11 cellular contexts compared by ENCODE assay signal in genomic region chr19:19474950-19475781, GRCh38. TPM values are rescaled to one million over a fixed set of nuclear protein-coding genes. Genes with fewer than 3 reads are reported as not detected.
DNase-seq lines count a peak whose midpoint lies in the region; ATAC-seq, FAIRE-seq and TF ChIP-seq lines count a peak whose summit lies in the region.
"Had no signal": no experiment of that assay in that cellular context is flagged by ENCODE, and none has a peak within 500 bp of the region (broad histone marks: within the 10 kb centered on the region; RNA-seq: fewer than 3 reads in every experiment).

No MANE protein-coding gene starts in this region.

- H3K79me1 ChIP-seq in H9 (ENCODE audit: insufficient read depth, low read depth, low read length, poor library complexity, severe bottlenecking) = peaks cover 11% of the 10 kb centered on the region

- H3K56ac ChIP-seq in H9 (ENCODE audit: insufficient read length, low read depth, low read length) = no peak overlapping the region

- H2BK20ac ChIP-seq in H9 (ENCODE audit: low read depth, low read length, poor library complexity, severe bottlenecking) = no peak overlapping the region

- TF ChIP-seq CTCF in A673 (conservative IDR thresholded peaks at IDR 0.05; ENCODE audit: low read depth, low read length) (no peak), H9 (conservative IDR thresholded peaks at IDR 0.05) (no peak), K562 (IDR thresholded peaks at IDR 0.05 in 2 of 3, conservative IDR thresholded peaks at IDR 0.05 in 1 of 3; ENCODE audit: insufficient read depth in 2 of 3, low read depth in 1 of 3, low read length in 3 of 3) (no peak)

- H3K4me1 Mint-ChIP-seq in H9 = peaks cover 46 to 53% of the 10 kb centered on the region in 2 experiments
- peaks cover 61 to 66% of the 10 kb centered on the region in 2 donors for H3K4me1 Mint-ChIP-seq in natural killer cell treated with Interleukin-12 subunit alpha and Interleukin-12 subunit beta and Interleukin-15 and Interleukin-18, amount 100 ng/mL, for 72 hours (ENCODE audit: low read depth in 2 of 2)

- peaks cover 24% of the 10 kb centered on the region; the same call in 1 of the 2 replicates for H3K79me2 ChIP-seq in H9 (ENCODE audit: insufficient read depth, low read length)
- peaks cover 96% of the 10 kb centered on the region for H3K79me2 ChIP-seq in K562 (ENCODE audit: control insufficient read depth, insufficient read depth, low read length)

- no peak overlapping the region for H2BK12ac ChIP-seq in H9 (ENCODE audit: insufficient read length, low read depth, low read length)

- no peak overlapping the region for H4K91ac ChIP-seq in H9 (ENCODE audit: insufficient read length, low read depth, low read length)

- no peak for FAIRE-seq in K562 (lab: Jason Lieb, UNC)
- FAIRE-seq: frontal cortex had no signal

- TF ChIP-seq POLR2A in K562 (conservative IDR thresholded peaks at IDR 0.05) = no peak

- no peaks in the 10 kb centered on the region for H3K9me3 Mint-ChIP-seq in H9
- no peaks in the 10 kb centered on the region for H3K9me3 Mint-ChIP-seq in natural killer cell treated with Interleukin-12 subunit alpha and Interleukin-12 subunit beta and Interleukin-15 and Interleukin-18, amount 100 ng/mL, for 72 hours

- H4K8ac ChIP-seq in H9 (replicated peaks; ENCODE audit: insufficient read length, low read depth, low read length) = no peak overlapping the region

- in situ Hi-C loops in K562 (cut with MboI) = no loop called here

- CTCF ChIA-PET in A673 (lab: Charles Lee) (no interaction called here), K562 (lab: Yijun Ruan, JAX; ENCODE audit: low intra/inter-chr PET ratio) (no interaction called here)

- intact Hi-C loops in A673 (cut with micrococcal nuclease; ENCODE audit: unreplicated experiment) (no loop called here), K562 (cut with micrococcal nuclease) (no loop called here)

- H3K9me3 ChIP-seq in A673 (ENCODE audit: low read depth, low read length, poor library complexity, severe bottlenecking) (no peaks in the 10 kb centered on the region), H9 (ENCODE audit: control insufficient read depth, low read depth, low read length) (no peaks in the 10 kb centered on the region), K562 (replicated peaks; ENCODE audit: control insufficient read depth, insufficient read depth, low read depth, low read length) (no peaks in the 10 kb centered on the region)

- no peak overlapping the region for H2BK5ac ChIP-seq in H9 (ENCODE audit: insufficient read length, low read length)

- H3K4ac ChIP-seq in H9 (ENCODE audit: low read depth, low read length) = no peak overlapping the region

- H3K4me1 ChIP-seq in A673 (ENCODE audit: insufficient read depth, low read length, poor library complexity, severe bottlenecking) (no peaks in the 10 kb centered on the region), H9 (ENCODE audit: insufficient read depth, low read length) (peaks cover 10% of the 10 kb centered on the region), K562 (replicated peaks in 1 of 2; ENCODE audit: control insufficient read depth in 2 of 2, insufficient read depth in 2 of 2, low read length in 2 of 2) (peaks cover 9 to 21% of the 10 kb centered on the region in 2 experiments; a peak in 4 of 5 replicates)

- H2BK120ac ChIP-seq in H9 (ENCODE audit: low read depth, low read length, poor library complexity, severe bottlenecking) = no peak overlapping the region

- H3K4me2 ChIP-seq in H9 (ENCODE audit: insufficient read depth, insufficient read length, low read length) (peak overlapping the region; percentile 52), K562 (ENCODE audit: insufficient read depth, low read length) (no peak overlapping the region)

- peak overlapping the region; percentile 46 to 69 for H3K4me3 Mint-ChIP-seq in H9
- H3K4me3 Mint-ChIP-seq in natural killer cell treated with Interleukin-12 subunit alpha and Interleukin-12 subunit beta and Interleukin-15 and Interleukin-18, amount 100 ng/mL, for 72 hours = peak overlapping the region; percentile 64

- POLR2A ChIA-PET in A673 (lab: Charles Lee; ENCODE audit: low non-redundant PET) = no interaction called here
- POLR2A ChIA-PET in K562 (lab: Yijun Ruan, JAX) = interaction anchor here (0.7 to 1.0 kb wide), 2 partner anchors 12 to 31 kb away, joined by 3 to 6 read pairs; no protein-coding TSS in a partner anchor

- DNase-seq in A673 (ENCODE audit: low spot score) = no peak
- DNase-seq in H9 = peak; percentile 83
- no peak for DNase-seq in K562 (ENCODE audit: extremely low read depth in 1 of 4, low spot score in 3 of 4)
- no peak for DNase-seq in natural killer cell treated with Interleukin-12 subunit alpha and Interleukin-12 subunit beta and Interleukin-15 and Interleukin-18, amount 100 ng/mL, for 72 hours (ENCODE audit: low spot score)
- DNase-seq in CD1c-positive myeloid dendritic cell (ENCODE audit: extremely low spot score) = no peak
- no peak for DNase-seq in AG08395 (ENCODE audit: low spot score)
- DNase-seq: NCI-H146 had no signal

- peak overlapping the region; percentile 53 for H3K27ac ChIP-seq in A673 (ENCODE audit: low read depth, low read length, poor library complexity, severe bottlenecking)
- no peak overlapping the region for H3K27ac ChIP-seq in H9 (ENCODE audit: insufficient read length, low read depth, low read length)
- peak overlapping the region; percentile 17; the same call in 1 of the 3 replicates for H3K27ac ChIP-seq in K562 (ENCODE audit: extremely low read depth, low read depth, low read length)
- H3K27ac ChIP-seq: coronary artery had no signal

- H3T11ph ChIP-seq in H9 (ENCODE audit: low read length) = no peak overlapping the region

- no peak overlapping the region for H3K18ac ChIP-seq in H9 (ENCODE audit: insufficient read length, low read depth, low read length)

- peak overlapping the region; percentile 31 for H3K9ac ChIP-seq in H9 (ENCODE audit: extremely low read depth, insufficient read length, low read length)
- peak overlapping the region in 1 of 2 experiments; percentile 75; a peak in 2 of 4 replicates for H3K9ac ChIP-seq in K562 (ENCODE audit: insufficient read depth in 1 of 2, low read depth in 2 of 2, low read length in 2 of 2)

- H3K27ac Mint-ChIP-seq in H9 = peak overlapping the region; percentile 66 to 91 (median 90)
- peak overlapping the region; percentile 82 to 96 for H3K27ac Mint-ChIP-seq in natural killer cell treated with Interleukin-12 subunit alpha and Interleukin-12 subunit beta and Interleukin-15 and Interleukin-18, amount 100 ng/mL, for 72 hours

- BruUV-seq in A673 (replicated peaks; lab: Mats Ljungman, UMichigan) (no TSS peak), K562 (replicated peaks; lab: Mats Ljungman, UMichigan) (no TSS peak)

- H3K27me3 ChIP-seq in A673 (replicated peaks; ENCODE audit: insufficient read depth, low read depth, low read length, poor library complexity) (no peaks in the 10 kb centered on the region), H9 (ENCODE audit: insufficient read depth, low read length) (no peaks in the 10 kb centered on the region), K562 (ENCODE audit: control insufficient read depth in 2 of 2, insufficient read depth in 2 of 2, low read length in 2 of 2) (no peaks in the 10 kb centered on the region)

- no peak for TF ChIP-seq EP300 in K562 (IDR thresholded peaks at IDR 0.05; ENCODE audit: low read length)

- H2AFZ ChIP-seq in H9 (ENCODE audit: low read length) = no peak overlapping the region
- no peak overlapping the region for H2AFZ ChIP-seq in K562 (ENCODE audit: low read depth, low read length)

- no peak overlapping the region for H3K23ac ChIP-seq in H9 (ENCODE audit: insufficient read length, low read depth, low read length)

- ATAC-seq in K562 = no peak
- no peak for ATAC-seq in natural killer cell treated with Interleukin-12 subunit alpha and Interleukin-12 subunit beta and Interleukin-15 and Interleukin-18, amount 100 ng/mL, for 72 hours
- ATAC-seq in GM21717 (IDR thresholded peaks at IDR 0.05; ENCODE audit: unreplicated experiment) = no peak
- ATAC-seq in HG03342 (IDR thresholded peaks at IDR 0.05; ENCODE audit: unreplicated experiment) = no peak

- H3K23me2 ChIP-seq in H9 (ENCODE audit: insufficient read length, low read depth, low read length, poor library complexity, severe bottlenecking) = no peaks in the 10 kb centered on the region

- 0 out of 2 replicates have a peak overlapping the region, but pooled peaks have one; percentile 16 for H3K14ac ChIP-seq in H9 (ENCODE audit: insufficient read depth, low read length)

- H4K20me1 ChIP-seq in H9 (ENCODE audit: control insufficient read depth, insufficient read depth, insufficient read length) (peaks cover 3% of the 10 kb centered on the region), K562 (replicated peaks; ENCODE audit: control insufficient read depth, insufficient read depth, low read length) (peaks cover 41% of the 10 kb centered on the region; the same call in 1 of the 2 replicates)

- H2BK15ac ChIP-seq in H9 (ENCODE audit: low read depth, low read length) = no peak overlapping the region

- H4K5ac ChIP-seq in H9 (ENCODE audit: insufficient read length, low read depth, low read length) = no peak overlapping the region

- H3K36me3 ChIP-seq in A673 (ENCODE audit: insufficient read depth, low read length, poor library complexity, severe bottlenecking) (no peaks in the 10 kb centered on the region), K562 (ENCODE audit: control insufficient read depth, insufficient read depth, low read length) (peaks cover 91% of the 10 kb centered on the region)

- no peak for TF ChIP-seq RAD21 in K562 (CRISPR knock-in tag; conservative IDR thresholded peaks at IDR 0.05 in 1 of 2, IDR thresholded peaks at IDR 0.05 in 1 of 2)

- H2AK5ac ChIP-seq in H9 (ENCODE audit: insufficient read length, low read length) = no peak overlapping the region

- peaks cover 3 to 40% (median 26%) of the 10 kb centered on the region in 3 experiments; a peak in 5 of 7 replicates for H3K36me3 Mint-ChIP-seq in H9 (ENCODE audit: insufficient read depth in 1 of 3, low read depth in 3 of 3)
- no peaks in the 10 kb centered on the region for H3K36me3 Mint-ChIP-seq in natural killer cell treated with Interleukin-12 subunit alpha and Interleukin-12 subunit beta and Interleukin-15 and Interleukin-18, amount 100 ng/mL, for 72 hours

- H3K4me3 ChIP-seq in A673 (ENCODE audit: low read depth, low read length, poor library complexity, severe bottlenecking) (no peak overlapping the region), K562 (no peak overlapping the region)
- H3K4me3 ChIP-seq: coronary artery had no signal

- peaks cover 4% of the 10 kb centered on the region for H3K9me1 ChIP-seq in K562 (ENCODE audit: control insufficient read depth, insufficient read depth, low read length)

- WGBS in H9 (ENCODE audit: extremely low coverage, insufficient read length, low lambda C conversion rate) = no CpG with 5 or more reads among the region's 23 CpGs
- 87% methylated on average over 20 of the region's 23 CpGs for WGBS in K562 (ENCODE audit: insufficient coverage, low coverage, missing lambda C conversion rate)

- no peaks in the 10 kb centered on the region; the same call in 1 of the 2 replicates for H3K27me3 Mint-ChIP-seq in H9 (ENCODE audit: low read depth)
- H3K27me3 Mint-ChIP-seq in natural killer cell treated with Interleukin-12 subunit alpha and Interleukin-12 subunit beta and Interleukin-15 and Interleukin-18, amount 100 ng/mL, for 72 hours = no peaks in the 10 kb centered on the region

RNA-seq across cellular contexts. Expression of gene TSSK6, which starts 40.2 kb away (rescaled TPM):
- total RNA-seq in A673 (2021) (2.5 TPM in 2 replicates), H9 (2021) (2.6 and 2.8 TPM in 2 replicates), K562 (2014; rRNA removed) (2.0 and 2.1 TPM in 2 replicates), K562 (2014; rRNA removed; fragmentation: Illumina TruSeq; extraction: Trizol) (0.22 TPM in 1 of 2 replicates, not detected in the other), K562 (2015; rRNA removed; fragmentation: Illumina TruSeq; extraction: Trizol) (0.76 and 0.90 TPM in 2 replicates), K562 (2021) (2.4 and 2.6 TPM in 2 replicates)
- 1.3 and 7.5 TPM in 2 replicates for total RNA-seq in K562 (2011; cell fraction: chromatin; rRNA removed; ENCODE audit: low replicate concordance)
- 14.5 and 15.7 TPM in 2 replicates for total RNA-seq in K562 (2011; cell fraction: nucleolus; rRNA removed)
- total RNA-seq in K562 (2011; cell fraction: nucleoplasm; rRNA removed) = 4.5 TPM in 2 replicates
- polyA plus RNA-seq in K562 (2011; rRNA removed) (0.93 and 1.8 TPM in 2 replicates), K562 (2014; fragmentation: Illumina TruSeq; extraction: Trizol) (0.21 and 0.39 TPM in 2 replicates), K562 (2014; fragmentation: Nextera tagmentation; extraction: Ambion mirVana) (not detected), K562 (2014; rRNA removed) (2.4 and 3.9 TPM in 2 replicates)
- 2.5 and 7.7 TPM in 2 replicates for polyA plus RNA-seq in K562 (2011; cell fraction: cytosol; rRNA removed)
- polyA plus RNA-seq in K562 (2011; cell fraction: nucleus; rRNA removed) = 3.6 and 7.5 TPM in 2 replicates
- 1.3 and 2.7 TPM in 2 replicates for polyA plus RNA-seq in K562 (2012)
- 0.54 and 0.67 TPM in 2 replicates for polyA minus RNA-seq in K562 (2011; rRNA and poly(A)+ RNA removed)
- 1.4 TPM in 1 of 2 replicates, not detected in the other for polyA minus RNA-seq in K562 (2011; cell fraction: cytosol; rRNA and poly(A)+ RNA removed)
- 7.4 and 9.3 TPM in 2 replicates for polyA minus RNA-seq in K562 (2011; cell fraction: nucleus; rRNA and poly(A)+ RNA removed)
- total RNA-seq in natural killer cell treated with Interleukin-12 subunit alpha and Interleukin-12 subunit beta and Interleukin-15 and Interleukin-18, amount 100 ng/mL, for 72 hours = 1 to 10 TPM; 1.9 to 2.6 TPM

RNA-seq across cellular contexts. Expression of gene NDUFA13, which starts 40.9 kb away (rescaled TPM):
- total RNA-seq in A673 (2021) = 421 and 431 TPM in 2 replicates
- total RNA-seq in H9 (2021) = 489 and 509 TPM in 2 replicates
- 115 and 283 TPM in 2 replicates for total RNA-seq in K562 (2011; cell fraction: chromatin; rRNA removed; ENCODE audit: low replicate concordance)
- 289 and 359 TPM in 2 replicates for total RNA-seq in K562 (2011; cell fraction: nucleolus; rRNA removed)
- 176 and 255 TPM in 2 replicates for total RNA-seq in K562 (2011; cell fraction: nucleoplasm; rRNA removed)
- 386 and 429 TPM in 2 replicates for total RNA-seq in K562 (2014; rRNA removed)
- total RNA-seq in K562 (2014; rRNA removed; fragmentation: Illumina TruSeq; extraction: Trizol) = 74.8 and 146 TPM in 2 replicates
- 397 and 447 TPM in 2 replicates for total RNA-seq in K562 (2015; rRNA removed; fragmentation: Illumina TruSeq; extraction: Trizol)
- 522 and 559 TPM in 2 replicates for total RNA-seq in K562 (2021)
- 340 and 343 TPM in 2 replicates for polyA plus RNA-seq in K562 (2011; rRNA removed)
- 881 and 1,009 TPM in 2 replicates for polyA plus RNA-seq in K562 (2011; cell fraction: cytosol; rRNA removed)
- 249 and 320 TPM in 2 replicates for polyA plus RNA-seq in K562 (2011; cell fraction: nucleus; rRNA removed)
- polyA plus RNA-seq in K562 (2012) = 401 and 675 TPM in 2 replicates
- polyA plus RNA-seq in K562 (2014; fragmentation: Illumina TruSeq; extraction: Trizol) = 298 and 395 TPM in 2 replicates
- 100 to 1,000 TPM; 263 to 440 TPM for polyA plus RNA-seq in K562 (2014; fragmentation: Nextera tagmentation; extraction: Ambion mirVana)
- polyA plus RNA-seq in K562 (2014; rRNA removed) = 596 and 801 TPM in 2 replicates
- 72.8 and 113 TPM in 2 replicates for polyA minus RNA-seq in K562 (2011; rRNA and poly(A)+ RNA removed)
- polyA minus RNA-seq in K562 (2011; cell fraction: cytosol; rRNA and poly(A)+ RNA removed) = 98.7 and 142 TPM in 2 replicates
- 52.4 and 62.5 TPM in 2 replicates for polyA minus RNA-seq in K562 (2011; cell fraction: nucleus; rRNA and poly(A)+ RNA removed)
- total RNA-seq in natural killer cell treated with Interleukin-12 subunit alpha and Interleukin-12 subunit beta and Interleukin-15 and Interleukin-18, amount 100 ng/mL, for 72 hours = 100 to 1,000 TPM; 261 to 310 TPM

RNA-seq across cellular contexts. Expression of gene YJEFN3, which starts 53.5 kb away (rescaled TPM):
- total RNA-seq in A673 (2021) (8.6 TPM in 2 replicates), H9 (2021) (15.7 and 16.6 TPM in 2 replicates), K562 (2014; rRNA removed) (1.3 and 1.5 TPM in 2 replicates), K562 (2014; rRNA removed; fragmentation: Illumina TruSeq; extraction: Trizol) (0.86 and 0.98 TPM in 2 replicates), K562 (2015; rRNA removed; fragmentation: Illumina TruSeq; extraction: Trizol) (1.1 TPM in 2 replicates), K562 (2021) (3.6 and 4.8 TPM in 2 replicates)
- total RNA-seq in K562 (2011; cell fraction: chromatin; rRNA removed; ENCODE audit: low replicate concordance) = 31.5 and 32.8 TPM in 2 replicates
- total RNA-seq in K562 (2011; cell fraction: nucleolus; rRNA removed) = 14.5 and 16.2 TPM in 2 replicates
- 22.3 and 39.8 TPM in 2 replicates for total RNA-seq in K562 (2011; cell fraction: nucleoplasm; rRNA removed)
- polyA plus RNA-seq in K562 (2011; rRNA removed) (1.0 and 1.6 TPM in 2 replicates), K562 (2014; fragmentation: Illumina TruSeq; extraction: Trizol) (2.9 and 3.8 TPM in 2 replicates), K562 (2014; fragmentation: Nextera tagmentation; extraction: Ambion mirVana) (under 1 TPM in 1 of 2 experiments, not detected in 1; 0.04 TPM), K562 (2014; rRNA removed) (4.8 and 5.8 TPM in 2 replicates)
- polyA plus RNA-seq in K562 (2011; cell fraction: cytosol; rRNA removed) = 0.86 and 2.6 TPM in 2 replicates
- polyA plus RNA-seq in K562 (2011; cell fraction: nucleus; rRNA removed) = 12.5 and 30.5 TPM in 2 replicates
- polyA plus RNA-seq in K562 (2012) = 4.6 and 18.0 TPM in 2 replicates
- polyA minus RNA-seq in K562 (2011; rRNA and poly(A)+ RNA removed) = 0.81 and 1.1 TPM in 2 replicates
- 0.46 and 1.0 TPM in 2 replicates for polyA minus RNA-seq in K562 (2011; cell fraction: cytosol; rRNA and poly(A)+ RNA removed)
- polyA minus RNA-seq in K562 (2011; cell fraction: nucleus; rRNA and poly(A)+ RNA removed) = 2.4 and 2.7 TPM in 2 replicates
- 10 to 100 TPM in 1 of 2 donors, 1 to 10 TPM in 1; 10.0 to 14.9 TPM for total RNA-seq in natural killer cell treated with Interleukin-12 subunit alpha and Interleukin-12 subunit beta and Interleukin-15 and Interleukin-18, amount 100 ng/mL, for 72 hours
